ENCODE assay signal across 25 cellular contexts in genomic region chr12:85781751-85782150, GRCh38. TPM values are rescaled to one million over a fixed set of nuclear protein-coding genes. Genes with fewer than 3 reads are reported as not detected.
DNase-seq lines count a peak whose midpoint lies in the region; ATAC-seq and TF ChIP-seq lines count a peak whose summit lies in the region.
"Had no signal": no experiment of that assay in that cellular context is flagged by ENCODE, and none has a peak within 500 bp of the region (broad histone marks: within the 10 kb centered on the region; RNA-seq: fewer than 3 reads in every experiment).

No MANE protein-coding gene starts in this region.

- no peaks in the 10 kb centered on the region for H3K9me2 ChIP-seq in Loucy (replicated peaks; ENCODE audit: low read depth, low read length)

- no peak overlapping the region for H3K4me2 ChIP-seq in Loucy (ENCODE audit: low read depth, low read length, poor library complexity, severe bottlenecking)

- TF ChIP-seq CTCF in Loucy (conservative IDR thresholded peaks at IDR 0.05; ENCODE audit: low read length): peak; percentile 50

- H3K27ac Mint-ChIP-seq in natural killer cell treated with Interleukin-12 subunit alpha and Interleukin-12 subunit beta and Interleukin-15 and Interleukin-18, amount 100 ng/mL, for 72 hours: no peak overlapping the region
- H3K27ac Mint-ChIP-seq: activated CD4-positive, alpha-beta memory T cell treated with anti-CD3 and anti-CD28 coated beads for 36 hours; B cell; IgD-negative memory B cell; naive thymus-derived CD8-positive, alpha-beta T cell; WTC11 had no signal

- H3K36me3 ChIP-seq in Loucy (ENCODE audit: insufficient read depth, low read length): no peaks in the 10 kb centered on the region
- H3K36me3 ChIP-seq: brain microvascular endothelial cell, heart left ventricle, sigmoid colon, SJSA1, vagina had no signal

- no peak overlapping the region for H3K9ac ChIP-seq in Loucy (ENCODE audit: low read depth, low read length, poor library complexity, severe bottlenecking)

- no peaks in the 10 kb centered on the region for H3K4me1 Mint-ChIP-seq in natural killer cell treated with Interleukin-12 subunit alpha and Interleukin-12 subunit beta and Interleukin-15 and Interleukin-18, amount 100 ng/mL, for 72 hours (ENCODE audit: low read depth in 2 of 2)
- H3K4me1 Mint-ChIP-seq: B cell; IgD-negative memory B cell; naive thymus-derived CD8-positive, alpha-beta T cell had no signal

- no peaks in the 10 kb centered on the region for H3K79me2 ChIP-seq in Loucy (ENCODE audit: insufficient read depth, low read length)

- no peaks in the 10 kb centered on the region for H4K20me1 ChIP-seq in Loucy (ENCODE audit: insufficient read depth, low read length, poor library complexity, severe bottlenecking)

- H3K4me1 ChIP-seq in Loucy (ENCODE audit: insufficient read depth, low read length, poor library complexity, severe bottlenecking): peaks cover 18% of the 10 kb centered on the region
- H3K4me1 ChIP-seq: heart left ventricle, sigmoid colon, SJSA1, vagina had no signal

- no peaks in the 10 kb centered on the region for H3K9me3 ChIP-seq in Loucy (ENCODE audit: insufficient read depth, low read depth, low read length)
- H3K9me3 ChIP-seq: heart left ventricle, sigmoid colon, SJSA1, vagina had no signal

- H3K9me3 Mint-ChIP-seq in natural killer cell treated with Interleukin-12 subunit alpha and Interleukin-12 subunit beta and Interleukin-15 and Interleukin-18, amount 100 ng/mL, for 72 hours: peaks cover 3% of the 10 kb centered on the region
- H3K9me3 Mint-ChIP-seq: activated CD4-positive, alpha-beta memory T cell treated with anti-CD3 and anti-CD28 coated beads for 36 hours had no signal

- DNase-seq in NCI-H1105 treated with DMSO at 0.1 percent for 48 hours (lab: John Stamatoyannopoulos, UW) (peak; percentile 49), NCI-H1105 (lab: John Stamatoyannopoulos, UW) (no peak), NCI-H748 (lab: John Stamatoyannopoulos, UW; ENCODE audit: unreplicated experiment) (peak; percentile 71), cerebellum (ENCODE audit: low spot score) (peak; percentile 83), SIG-M5 treated with dmso at 0.1 percent for 504 hours (lab: John Stamatoyannopoulos, UW; ENCODE audit: unreplicated experiment) (no peak), superior temporal gyrus (ENCODE audit: extremely low spot score) (no peak)
- no peak for DNase-seq in natural killer cell treated with Interleukin-12 subunit alpha and Interleukin-12 subunit beta and Interleukin-15 and Interleukin-18, amount 100 ng/mL, for 72 hours (ENCODE audit: low spot score)
- DNase-seq: 8988T; activated CD4-positive, alpha-beta memory T cell treated with anti-CD3 and anti-CD28 coated beads for 36 hours; activated gamma-delta T cell treated with Interleukin-2 at 50 U/mL for 16 hours; activated T-cell treated with anti-CD3 and anti-CD28 coated beads for 4 hours; brain microvascular endothelial cell; heart left ventricle; naive thymus-derived CD8-positive, alpha-beta T cell; NCI-H226; posterior cingulate gyrus; sigmoid colon had no signal

- H2AFZ ChIP-seq in Loucy (ENCODE audit: low read length): peak overlapping the region; percentile 47; the same call in 1 of the 2 replicates

- no peak for ATAC-seq in natural killer cell treated with Interleukin-12 subunit alpha and Interleukin-12 subunit beta and Interleukin-15 and Interleukin-18, amount 100 ng/mL, for 72 hours
- ATAC-seq: heart left ventricle; left lobe of liver; naive thymus-derived CD8-positive, alpha-beta T cell; WTC11 had no signal

- H3F3A ChIP-seq in Loucy (ENCODE audit: low read depth): no peaks in the 10 kb centered on the region

- no peaks in the 10 kb centered on the region for H3K27me3 Mint-ChIP-seq in natural killer cell treated with Interleukin-12 subunit alpha and Interleukin-12 subunit beta and Interleukin-15 and Interleukin-18, amount 100 ng/mL, for 72 hours
- H3K27me3 Mint-ChIP-seq: activated CD4-positive, alpha-beta memory T cell treated with anti-CD3 and anti-CD28 coated beads for 36 hours; B cell; IgD-negative memory B cell had no signal

- H3K4me3 Mint-ChIP-seq in natural killer cell treated with Interleukin-12 subunit alpha and Interleukin-12 subunit beta and Interleukin-15 and Interleukin-18, amount 100 ng/mL, for 72 hours: no peak overlapping the region
- H3K4me3 Mint-ChIP-seq: activated CD4-positive, alpha-beta memory T cell treated with anti-CD3 and anti-CD28 coated beads for 36 hours; B cell; IgD-negative memory B cell; naive thymus-derived CD8-positive, alpha-beta T cell; WTC11 had no signal

- H3K36me3 Mint-ChIP-seq in natural killer cell treated with Interleukin-12 subunit alpha and Interleukin-12 subunit beta and Interleukin-15 and Interleukin-18, amount 100 ng/mL, for 72 hours: no peaks in the 10 kb centered on the region
- H3K36me3 Mint-ChIP-seq: activated CD4-positive, alpha-beta memory T cell treated with anti-CD3 and anti-CD28 coated beads for 36 hours; naive thymus-derived CD8-positive, alpha-beta T cell had no signal

- H3K4me3 ChIP-seq in Loucy (ENCODE audit: low read length, poor library complexity, severe bottlenecking): no peak overlapping the region
- H3K4me3 ChIP-seq: heart left ventricle, sigmoid colon, SJSA1, vagina had no signal

- H3K27me3 ChIP-seq in Loucy (ENCODE audit: insufficient read depth, low read length, poor library complexity, severe bottlenecking): no peaks in the 10 kb centered on the region
- H3K27me3 ChIP-seq: brain microvascular endothelial cell, heart left ventricle, sigmoid colon, SJSA1, vagina had no signal

RNA-seq across cellular contexts. Expression of gene RASSF9, which starts 54.5 kb away (rescaled TPM):
- total RNA-seq in cerebellum: 2.4 TPM
- not detected for total RNA-seq in natural killer cell treated with Interleukin-12 subunit alpha and Interleukin-12 subunit beta and Interleukin-15 and Interleukin-18, amount 100 ng/mL, for 72 hours
- total RNA-seq: activated CD4-positive, alpha-beta memory T cell treated with anti-CD3 and anti-CD28 coated beads for 36 hours; B cell; naive thymus-derived CD8-positive, alpha-beta T cell; SJSA1; T-helper 2 cell treated with Interferon-gamma antibody and Interleukin-4, amounts not matched to agents 100 ng/mL and 5 ng/mL, for 36 hours had no signal

Comparison
In these comparisons a context has a peak if more than half of its experiments do, and no peak if none do; other contexts are left out.
1. DNase-seq: peak in NCI-H1105 treated with DMSO at 0.1 percent for 48 hours (single experiment), NCI-H748 (single experiment) and cerebellum (single experiment); none in NCI-H1105 (single experiment), SIG-M5 treated with dmso at 0.1 percent for 504 hours (single experiment), natural killer cell treated with Interleukin-12 subunit alpha and Interleukin-12 subunit beta and Interleukin-15 and Interleukin-18, amount 100 ng/mL, for 72 hours (single experiment) and superior temporal gyrus (single experiment).